In genomic region chr2:129606496-129607270, GRCh38 we compare ENCODE assay signal across 15 cellular contexts.
"Had no signal": no experiment of that assay in that cellular context is flagged by ENCODE, and none has a peak within 500 bp of the region (broad histone marks: within the 10 kb centered on the region; RNA-seq: fewer than 3 reads in every experiment).

No MANE protein-coding gene starts in this region.

- H3K4me3 Mint-ChIP-seq: activated naive CD4-positive, alpha-beta T cell treated with anti-CD3 and anti-CD28 coated beads for 36 hours; activated naive CD8-positive, alpha-beta T cell treated with anti-CD3 and anti-CD28 coated beads, Interleukin-2, amount 50 U/mL, for 24 hours; stimulated activated effector memory CD8-positive, alpha-beta T cell treated with anti-CD3 and anti-CD28 coated beads, Interleukin-12 subunit alpha, Interleukin-12 subunit beta, amount 100 ng/mL, for 72 hours had no signal

- H3K27me3 ChIP-seq: breast epithelium, neutrophil, thyroid gland had no signal

- H3K9me3 Mint-ChIP-seq: activated naive CD8-positive, alpha-beta T cell treated with anti-CD3 and anti-CD28 coated beads, Interleukin-2, amount 50 U/mL, for 24 hours; activated T-helper 2 cell treated with anti-CD3 and anti-CD28 coated beads, Interferon-gamma antibody, Interleukin-2, Interleukin-4, amounts not matched to agents 10 μg/mL and 5 μg/mL and 100 μg/mL, durations not matched to agents 14 hours and 24 hours and 36 hours had no signal

- H3K4me1 Mint-ChIP-seq: activated naive CD8-positive, alpha-beta T cell treated with anti-CD3 and anti-CD28 coated beads, Interleukin-2, amount 50 U/mL, for 24 hours had no signal

- H3K9me3 ChIP-seq: breast epithelium, lower lobe of right lung, neutrophil, thyroid gland had no signal

- H3K36me3 ChIP-seq: breast epithelium, lower lobe of right lung, neutrophil, thyroid gland had no signal

- H3K27me3 Mint-ChIP-seq: activated naive CD8-positive, alpha-beta T cell treated with anti-CD3 and anti-CD28 coated beads, Interleukin-2, amount 50 U/mL, for 24 hours had no signal

- H2AFZ ChIP-seq: parathyroid adenoma had no signal

- H3K27ac ChIP-seq: breast epithelium, lower lobe of right lung, neutrophil, parathyroid adenoma, thyroid gland had no signal

- H3K27ac Mint-ChIP-seq: activated naive CD4-positive, alpha-beta T cell treated with anti-CD3 and anti-CD28 coated beads for 36 hours; activated naive CD8-positive, alpha-beta T cell treated with anti-CD3 and anti-CD28 coated beads, Interleukin-2, amount 50 U/mL, for 24 hours; activated T-helper 2 cell treated with anti-CD3 and anti-CD28 coated beads, Interferon-gamma antibody, Interleukin-2, Interleukin-4, amounts not matched to agents 10 μg/mL and 5 μg/mL and 100 μg/mL, durations not matched to agents 14 hours and 24 hours and 36 hours; stimulated activated effector memory CD8-positive, alpha-beta T cell treated with anti-CD3 and anti-CD28 coated beads, Interleukin-12 subunit alpha, Interleukin-12 subunit beta, amount 100 ng/mL, for 72 hours had no signal

- H3K4me1 ChIP-seq: breast epithelium, lower lobe of right lung, parathyroid adenoma, thyroid gland had no signal

- H3K4me3 ChIP-seq: breast epithelium, lower lobe of right lung, thyroid gland had no signal

- H3K36me3 Mint-ChIP-seq: stimulated activated effector memory CD8-positive, alpha-beta T cell treated with anti-CD3 and anti-CD28 coated beads, Interleukin-12 subunit alpha, Interleukin-12 subunit beta, amount 100 ng/mL, for 72 hours had no signal

- ATAC-seq: activated CD4-positive, CD25-positive, alpha-beta regulatory T cell treated with anti-CD3 and anti-CD28 coated beads, Interleukin-2, amount 50 U/mL, for 24 hours; activated naive CD8-positive, alpha-beta T cell treated with anti-CD3 and anti-CD28 coated beads, Interleukin-2, amount 50 U/mL, for 24 hours; lower lobe of right lung; stimulated activated effector memory CD8-positive, alpha-beta T cell treated with anti-CD3 and anti-CD28 coated beads, Interleukin-12 subunit alpha, Interleukin-12 subunit beta, amount 100 ng/mL, for 72 hours had no signal

- H3K9ac ChIP-seq: parathyroid adenoma had no signal

- DNase-seq: activated naive CD4-positive, alpha-beta T cell treated with anti-CD3 and anti-CD28 coated beads for 36 hours; activated naive CD8-positive, alpha-beta T cell treated with anti-CD3 and anti-CD28 coated beads, Interleukin-2, amount 50 U/mL, for 24 hours; activated T-cell treated with anti-CD3 and anti-CD28 coated beads, Interleukin-2, amount 50 U/mL, for 1 hour; aorta; erythroblast; hippocampal formation; lower lobe of right lung; retina; thyroid gland had no signal
